ENCODE assay signal across 17 cellular contexts in genomic region chr4:71254451-71255012, GRCh38.
DNase-seq lines count a peak whose midpoint lies in the region; ATAC-seq and TF ChIP-seq lines count a peak whose summit lies in the region.
"Had no signal": no experiment of that assay in that cellular context is flagged by ENCODE, and none has a peak within 500 bp of the region (broad histone marks: within the 10 kb centered on the region; RNA-seq: fewer than 3 reads in every experiment).

No MANE protein-coding gene starts in this region.

- H3K9me3 ChIP-seq in right atrium auricular region (no peaks in the 10 kb centered on the region), thoracic aorta (no peaks in the 10 kb centered on the region)
- H3K9me3 ChIP-seq in effector memory CD4-positive, alpha-beta T cell (ENCODE audit: control insufficient read depth, low read length), result no peaks in the 10 kb centered on the region
- H3K9me3 ChIP-seq: colonic mucosa had no signal

- H3K4me3 ChIP-seq in right atrium auricular region (no peak overlapping the region), epithelial cell of proximal tubule (ENCODE audit: low read depth, low read length) (no peak overlapping the region), thoracic aorta (peak overlapping the region; percentile 46)
- no peak overlapping the region for H3K4me3 ChIP-seq in effector memory CD4-positive, alpha-beta T cell (ENCODE audit: insufficient read depth, low read depth, low read length, poor library complexity, severe bottlenecking)
- H3K4me3 ChIP-seq: colonic mucosa had no signal

- H3K36me3 ChIP-seq in right atrium auricular region (no peaks in the 10 kb centered on the region), thoracic aorta (no peaks in the 10 kb centered on the region)
- no peaks in the 10 kb centered on the region for H3K36me3 ChIP-seq in effector memory CD4-positive, alpha-beta T cell (ENCODE audit: control insufficient read depth, insufficient read depth, low read length)
- H3K36me3 ChIP-seq: colonic mucosa had no signal

- no peaks in the 10 kb centered on the region for H3K36me3 Mint-ChIP-seq in T-helper 2 cell treated with Interferon-gamma antibody and Interleukin-4, amounts not matched to agents 5 μg/mL and 100 μg/mL, for 36 hours (ENCODE audit: low read depth)

- H3K27me3 ChIP-seq in right atrium auricular region (no peaks in the 10 kb centered on the region), thoracic aorta (replicated peaks; ENCODE audit: insufficient read depth) (no peaks in the 10 kb centered on the region)
- H3K27me3 ChIP-seq in effector memory CD4-positive, alpha-beta T cell (replicated peaks; ENCODE audit: control insufficient read depth, insufficient read depth, low read length, poor library complexity, severe bottlenecking), result no peaks in the 10 kb centered on the region
- H3K27me3 ChIP-seq: colonic mucosa had no signal

- H3K4me1 ChIP-seq in right atrium auricular region (peaks cover 0 to 38% of the 10 kb centered on the region in 2 donors), thoracic aorta (ENCODE audit: control insufficient read depth in 1 of 2, low read depth in 2 of 2) (peaks cover 4 to 22% of the 10 kb centered on the region in 2 donors)
- H3K4me1 ChIP-seq in effector memory CD4-positive, alpha-beta T cell (ENCODE audit: control insufficient read depth, insufficient read depth, low read length, poor library complexity, severe bottlenecking), result no peaks in the 10 kb centered on the region
- H3K4me1 ChIP-seq: colonic mucosa had no signal

- intact Hi-C loops in Right ventricle myocardium superior (cut with DNase I), result no loop called here

- peak in 1 of 2 donors; percentile 2 for TF ChIP-seq CTCF in right atrium auricular region (IDR thresholded peaks at IDR 0.05)
- TF ChIP-seq CTCF in epithelial cell of proximal tubule (conservative IDR thresholded peaks at IDR 0.05; ENCODE audit: low read depth, low read length), result peak; percentile 36
- no peak for TF ChIP-seq CTCF in thoracic aorta (IDR thresholded peaks at IDR 0.05)

- peaks cover 9% of the 10 kb centered on the region for H3K27me3 Mint-ChIP-seq in T-helper 2 cell treated with Interferon-gamma antibody and Interleukin-4, amounts not matched to agents 5 μg/mL and 100 μg/mL, for 36 hours (ENCODE audit: low read depth)
- H3K27me3 Mint-ChIP-seq: activated T-helper 17 cell treated with anti-CD3 and anti-CD28 coated beads, Interleukin-2, amount 50 U/mL, for 72 hours; stimulated activated naive CD8-positive, alpha-beta T cell treated with anti-CD3 and anti-CD28 coated beads, Interleukin-15, Interleukin-2, amounts not matched to agents 100 ng/mL and 50 ng/mL, for 24 hours had no signal

- H3K27ac Mint-ChIP-seq in T-helper 2 cell treated with Interferon-gamma antibody and Interleukin-4, amounts not matched to agents 5 μg/mL and 100 μg/mL, for 36 hours, result no peak overlapping the region
- H3K27ac Mint-ChIP-seq: activated T-helper 17 cell treated with anti-CD3 and anti-CD28 coated beads, Interleukin-2, amount 50 U/mL, for 72 hours; stimulated activated naive CD8-positive, alpha-beta T cell treated with anti-CD3 and anti-CD28 coated beads, Interleukin-15, Interleukin-2, amounts not matched to agents 100 ng/mL and 50 ng/mL, for 24 hours had no signal

- ATAC-seq in Right ventricle myocardium superior (ENCODE audit: poor library complexity) (peak; percentile 47), thoracic aorta (ENCODE audit: insufficient number of reproducible peaks, low FRiP score, low read depth) (no peak)
- ATAC-seq: activated T-helper 17 cell treated with anti-CD3 and anti-CD28 coated beads, Interleukin-2, amount 50 U/mL, for 72 hours had no signal

- H3K27ac ChIP-seq in right atrium auricular region (peak overlapping the region in 1 of 2 donors; percentile 28), thoracic aorta (no peak overlapping the region)
- no peak overlapping the region for H3K27ac ChIP-seq in effector memory CD4-positive, alpha-beta T cell (ENCODE audit: insufficient read depth, low read length, poor library complexity, severe bottlenecking)
- H3K27ac ChIP-seq: colonic mucosa had no signal

- no peaks in the 10 kb centered on the region for H3K9me3 Mint-ChIP-seq in T-helper 2 cell treated with Interferon-gamma antibody and Interleukin-4, amounts not matched to agents 5 μg/mL and 100 μg/mL, for 36 hours
- H3K9me3 Mint-ChIP-seq: activated T-helper 17 cell treated with anti-CD3 and anti-CD28 coated beads, Interleukin-2, amount 50 U/mL, for 72 hours; stimulated activated naive CD8-positive, alpha-beta T cell treated with anti-CD3 and anti-CD28 coated beads, Interleukin-15, Interleukin-2, amounts not matched to agents 100 ng/mL and 50 ng/mL, for 24 hours had no signal

- H3K4me1 Mint-ChIP-seq in T-helper 2 cell treated with Interferon-gamma antibody and Interleukin-4, amounts not matched to agents 5 μg/mL and 100 μg/mL, for 36 hours (ENCODE audit: low read depth), result no peaks in the 10 kb centered on the region
- H3K4me1 Mint-ChIP-seq: activated T-helper 17 cell treated with anti-CD3 and anti-CD28 coated beads, Interleukin-2, amount 50 U/mL, for 72 hours had no signal

- H3K4me3 Mint-ChIP-seq in T-helper 2 cell treated with Interferon-gamma antibody and Interleukin-4, amounts not matched to agents 5 μg/mL and 100 μg/mL, for 36 hours, result no peak overlapping the region
- H3K4me3 Mint-ChIP-seq: activated T-helper 17 cell treated with anti-CD3 and anti-CD28 coated beads, Interleukin-2, amount 50 U/mL, for 72 hours; stimulated activated naive CD8-positive, alpha-beta T cell treated with anti-CD3 and anti-CD28 coated beads, Interleukin-15, Interleukin-2, amounts not matched to agents 100 ng/mL and 50 ng/mL, for 24 hours had no signal

- no peak for DNase-seq in Right ventricle myocardium superior
- no peak for DNase-seq in right atrium auricular region (ENCODE audit: low spot score)
- DNase-seq in LHCN-M2 (ENCODE audit: low read depth), result peak; percentile 23
- DNase-seq in epithelial cell of proximal tubule (ENCODE audit: low read depth), result no peak
- DNase-seq in thoracic aorta (ENCODE audit: low spot score), result no peak
- DNase-seq in DMS79 (lab: John Stamatoyannopoulos, UW), result no peak
- no peak for DNase-seq in T-helper 2 cell treated with Interferon-gamma antibody and Interleukin-4, amounts not matched to agents 5 μg/mL and 100 μg/mL, for 36 hours (ENCODE audit: low spot score)
- no peak for DNase-seq in effector memory CD4-positive, alpha-beta T cell
- DNase-seq: activated CD4-positive, alpha-beta T cell treated with anti-CD3 and anti-CD28 coated beads, Interleukin-2, amount 50 U/mL, for 4 hours; amygdala; colonic mucosa; COR-L47; KBM-7; NCI-H146; NCI-H526 treated with DMSO at 0.1 percent for 48 hours had no signal
